In genomic region chr15:70854669-70854976, GRCh38 we compare ENCODE assay signal across 1 cellular context.
TF ChIP-seq lines count a peak whose summit lies in the region.

No MANE protein-coding gene starts in this region.

TF ChIP-seq in GM12878, 131 proteins besides CTCF, POLR2A, EP300 and RAD21:
- no peak for TF ChIP-seq MEF2A (IDR thresholded peaks at IDR 0.05; ENCODE audit: insufficient read depth, low read depth, low read length)
- no peak for TF ChIP-seq ATF2 (IDR thresholded peaks at IDR 0.05; ENCODE audit: low read length)
- TF ChIP-seq BACH1 (IDR thresholded peaks at IDR 0.05; ENCODE audit: borderline replicate concordance), result no peak
- TF ChIP-seq NBN (IDR thresholded peaks at IDR 0.05), result no peak
- TF ChIP-seq SUPT20H (IDR thresholded peaks at IDR 0.05; ENCODE audit: borderline replicate concordance, control insufficient read depth, low read depth, low read length), result no peak
- no peak for TF ChIP-seq NFXL1 (IDR thresholded peaks at IDR 0.05; ENCODE audit: borderline replicate concordance)
- TF ChIP-seq MYC (IDR thresholded peaks at IDR 0.05; ENCODE audit: insufficient read depth, insufficient read length, insufficient replicate concordance, low read length, severe bottlenecking), result no peak
- no peak for TF ChIP-seq BCL11A (IDR thresholded peaks at IDR 0.05; ENCODE audit: low read depth, low read length)
- TF ChIP-seq STAT3 (IDR thresholded peaks at IDR 0.05; ENCODE audit: low read depth, low read length), result no peak
- no peak for TF ChIP-seq TBL1XR1 (IDR thresholded peaks at IDR 0.05; ENCODE audit: low read depth, low read length)
- no peak for TF ChIP-seq ZNF622 (IDR thresholded peaks at IDR 0.05)
- no peak for TF ChIP-seq TCF3 (IDR thresholded peaks at IDR 0.05; ENCODE audit: borderline replicate concordance, insufficient read depth, low read depth, low read length)
- TF ChIP-seq JUND (IDR thresholded peaks at IDR 0.05; ENCODE audit: low read depth, low read length), result no peak
- no peak for TF ChIP-seq SUZ12 (IDR thresholded peaks at IDR 0.05; ENCODE audit: unreplicated experiment)
- no peak for TF ChIP-seq ZNF274 (IDR thresholded peaks at IDR 0.05; ENCODE audit: insufficient read depth, insufficient read length)
